In genomic region chr16:19601083-19601976, GRCh38 we compare ENCODE assay signal across 8 cellular contexts. TPM values are rescaled to one million over a fixed set of nuclear protein-coding genes. Genes with fewer than 3 reads are reported as not detected.
DNase-seq lines count a peak whose midpoint lies in the region; ATAC-seq and TF ChIP-seq lines count a peak whose summit lies in the region.

No MANE protein-coding gene starts in this region.

- H3K9me3 Mint-ChIP-seq in activated naive CD4-positive, alpha-beta T cell treated with anti-CD3 and anti-CD28 coated beads for 36 hours, result peaks cover 7% of the 10 kb centered on the region
- H3K9me3 Mint-ChIP-seq in activated T-helper 17 cell treated with anti-CD3 and anti-CD28 coated beads, Interleukin-2, amount 50 U/mL, for 72 hours, result no peaks in the 10 kb centered on the region

- no peaks in the 10 kb centered on the region for H3K27me3 Mint-ChIP-seq in activated naive CD4-positive, alpha-beta T cell treated with anti-CD3 and anti-CD28 coated beads for 36 hours (ENCODE audit: low read depth)
- no peaks in the 10 kb centered on the region for H3K27me3 Mint-ChIP-seq in activated T-helper 17 cell treated with anti-CD3 and anti-CD28 coated beads, Interleukin-2, amount 50 U/mL, for 72 hours

- CTCF ChIA-PET in activated naive CD4-positive, alpha-beta T cell treated with anti-CD3 and anti-CD28 coated beads for 36 hours (lab: Charles Lee), result interaction anchor here (0.5 to 5.7 kb wide), 12 partner anchors 15 to 1076 kb away, joined by 3 to 54 read pairs (median 3); partner anchors contain the start of gene GPRC5B

- no peaks in the 10 kb centered on the region for H3K4me1 ChIP-seq in right atrium auricular region

- DNase-seq in AG09309 (ENCODE audit: low read depth) (no peak), GM06990 (ENCODE audit: extremely low read depth, insufficient read length) (no peak), NCI-H2171 treated with DMSO at 0.1 percent for 48 hours (lab: John Stamatoyannopoulos, UW) (peak; percentile 78), right atrium auricular region (ENCODE audit: low spot score) (no peak)
- DNase-seq in activated naive CD4-positive, alpha-beta T cell treated with anti-CD3 and anti-CD28 coated beads for 36 hours, result peak; percentile 55
- DNase-seq in stimulated activated CD4-positive, alpha-beta T cell treated with anti-CD3 and anti-CD28 coated beads, Interleukin-2, amount 100 ng/mL, for 4 hours (ENCODE audit: low read depth), result peak; percentile 3

- H3K4me3 ChIP-seq in AG09309 (ENCODE audit: control insufficient read depth, low read depth, low read length), result no peak overlapping the region
- no peak overlapping the region for H3K4me3 ChIP-seq in GM06990 (replicated peaks; ENCODE audit: low read depth, low read length)
- no peak overlapping the region for H3K4me3 ChIP-seq in right atrium auricular region

- H3K4me1 Mint-ChIP-seq in activated naive CD4-positive, alpha-beta T cell treated with anti-CD3 and anti-CD28 coated beads for 36 hours (ENCODE audit: low read depth), result no peaks in the 10 kb centered on the region
- no peaks in the 10 kb centered on the region for H3K4me1 Mint-ChIP-seq in activated T-helper 17 cell treated with anti-CD3 and anti-CD28 coated beads, Interleukin-2, amount 50 U/mL, for 72 hours

- H3K36me3 Mint-ChIP-seq in activated naive CD4-positive, alpha-beta T cell treated with anti-CD3 and anti-CD28 coated beads for 36 hours (ENCODE audit: low read depth), result peaks cover 33% of the 10 kb centered on the region
- H3K36me3 Mint-ChIP-seq in activated T-helper 17 cell treated with anti-CD3 and anti-CD28 coated beads, Interleukin-2, amount 50 U/mL, for 72 hours (ENCODE audit: low read depth), result peaks cover 60% of the 10 kb centered on the region

- no peak overlapping the region for H3K27ac ChIP-seq in right atrium auricular region

- intact Hi-C loops in activated naive CD4-positive, alpha-beta T cell treated with anti-CD3 and anti-CD28 coated beads for 36 hours (cut with micrococcal nuclease), result loop anchor here (1.0 to 10.0 kb wide), 3 partner anchors 42 to 783 kb away; no protein-coding TSS in a partner anchor

- no peaks in the 10 kb centered on the region for H3K27me3 ChIP-seq in GM06990 (replicated peaks; ENCODE audit: control insufficient read depth, insufficient read depth, low read length)
- H3K27me3 ChIP-seq in right atrium auricular region, result no peaks in the 10 kb centered on the region

- no peaks in the 10 kb centered on the region for H3K9me3 ChIP-seq in right atrium auricular region

- TF ChIP-seq CTCF in AG09309 (IDR thresholded peaks at IDR 0.05; ENCODE audit: control insufficient read depth, insufficient read depth, low read depth, low read length, missing control alignments), result peak; percentile 65
- peak; percentile 57 for TF ChIP-seq CTCF in GM06990 (IDR thresholded peaks at IDR 0.05; ENCODE audit: insufficient read depth, low read length, poor library complexity, severe bottlenecking)
- TF ChIP-seq CTCF in right atrium auricular region (IDR thresholded peaks at IDR 0.05), result peak; percentile 41 to 77

- no peak for ATAC-seq in activated T-helper 17 cell treated with anti-CD3 and anti-CD28 coated beads, Interleukin-2, amount 50 U/mL, for 72 hours (replicated peaks)
- ATAC-seq in HG03342 (IDR thresholded peaks at IDR 0.05; ENCODE audit: unreplicated experiment), result no peak

- H3K27ac Mint-ChIP-seq in activated naive CD4-positive, alpha-beta T cell treated with anti-CD3 and anti-CD28 coated beads for 36 hours, result no peak overlapping the region
- H3K27ac Mint-ChIP-seq in activated T-helper 17 cell treated with anti-CD3 and anti-CD28 coated beads, Interleukin-2, amount 50 U/mL, for 72 hours, result no peak overlapping the region

- peaks cover 5% of the 10 kb centered on the region for H3K36me3 ChIP-seq in GM06990 (ENCODE audit: control insufficient read depth, insufficient read depth, low read length)
- H3K36me3 ChIP-seq in right atrium auricular region, result peaks cover 14% of the 10 kb centered on the region

- H3K4me3 Mint-ChIP-seq in activated naive CD4-positive, alpha-beta T cell treated with anti-CD3 and anti-CD28 coated beads for 36 hours, result no peak overlapping the region
- H3K4me3 Mint-ChIP-seq in activated T-helper 17 cell treated with anti-CD3 and anti-CD28 coated beads, Interleukin-2, amount 50 U/mL, for 72 hours, result no peak overlapping the region

RNA-seq across cellular contexts. Expression of gene VPS35L, which starts 45.8 kb away (rescaled TPM):
- 10 to 100 TPM; 30.3 to 32.4 TPM for total RNA-seq in activated naive CD4-positive, alpha-beta T cell treated with anti-CD3 and anti-CD28 coated beads for 36 hours
- total RNA-seq in right atrium auricular region, result 10 to 100 TPM; 27.0 to 28.3 TPM
- 10 to 100 TPM; 38.2 to 40.8 TPM for total RNA-seq in activated T-helper 17 cell treated with anti-CD3 and anti-CD28 coated beads, Interleukin-2, amount 50 U/mL, for 72 hours

Comparison
In these comparisons a context has a peak if more than half of its experiments do, and no peak if none do; other contexts are left out.
1. DNase-seq: peak in NCI-H2171 treated with DMSO at 0.1 percent for 48 hours (single experiment), activated naive CD4-positive, alpha-beta T cell treated with anti-CD3 and anti-CD28 coated beads for 36 hours (single experiment) and stimulated activated CD4-positive, alpha-beta T cell treated with anti-CD3 and anti-CD28 coated beads, Interleukin-2, amount 100 ng/mL, for 4 hours (single experiment); none in AG09309 (single experiment), GM06990 (single experiment) and right atrium auricular region (single experiment).
2. Peak in every context shown above with its lines, with median percentiles within 50 percentile points of each other: CTCF ChIP-seq.